Comparison of ENCODE assay signal across 10 cellular contexts in the genomic region with DNA sequence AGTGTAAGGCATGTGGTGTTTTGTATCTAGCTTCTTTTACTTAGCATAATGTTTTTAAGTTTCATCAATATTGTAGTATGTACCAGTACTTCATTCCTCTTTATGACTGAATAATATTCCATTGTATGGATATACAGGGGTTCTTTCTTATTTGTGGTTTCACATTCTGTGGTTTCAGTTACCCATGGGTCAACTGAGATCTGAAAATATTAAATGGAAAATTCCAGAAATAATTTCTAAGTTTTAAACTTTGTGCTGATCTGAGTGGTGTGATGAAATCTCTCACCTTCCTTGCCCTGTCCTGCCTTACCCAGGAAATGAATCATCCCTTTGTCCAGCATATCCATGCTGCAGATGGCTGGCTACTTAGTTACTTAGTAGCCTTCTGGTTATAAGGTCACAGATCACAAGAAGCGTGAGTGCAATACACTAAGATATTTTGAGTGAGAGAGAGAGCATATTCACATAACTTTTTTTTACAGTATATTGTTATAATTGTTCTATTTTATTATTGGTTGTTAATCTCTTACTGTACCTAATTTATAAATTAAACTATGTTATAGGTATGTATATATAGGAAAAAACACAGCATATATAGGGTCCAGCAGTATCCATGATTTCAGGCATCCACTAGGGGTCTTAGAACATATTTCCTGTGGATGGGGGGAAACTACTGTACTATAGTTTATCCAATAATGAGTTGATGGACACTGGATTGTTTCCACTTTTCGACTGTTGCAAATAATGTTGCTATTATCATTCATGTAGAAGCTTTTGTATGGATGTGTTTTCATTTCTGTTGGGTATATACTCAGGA. TPM values are rescaled to one million over a fixed set of nuclear protein-coding genes. Genes with fewer than 3 reads are reported as not detected.
DNase-seq lines count a peak whose midpoint lies in the region; TF ChIP-seq lines count a peak whose summit lies in the region.
"Had no signal": no experiment of that assay in that cellular context is flagged by ENCODE, and none has a peak within 500 bp of the region (broad histone marks: within the 10 kb centered on the region; RNA-seq: fewer than 3 reads in every experiment).

No MANE protein-coding gene starts in this region.

- no peak overlapping the region for H3K4me3 ChIP-seq in SJSA1
- H3K4me3 ChIP-seq in fibroblast of the aortic adventitia (ENCODE audit: low read depth, low read length) = no peak overlapping the region
- H3K4me3 ChIP-seq: suprapubic skin had no signal

- peaks cover 48% of the 10 kb centered on the region for H3K4me1 Mint-ChIP-seq in HFFc6 (ENCODE audit: low read depth)

- peaks cover 38% of the 10 kb centered on the region for H3K36me3 Mint-ChIP-seq in HFFc6 (ENCODE audit: low read depth)

- H3K36me3 ChIP-seq in SJSA1 = peaks cover 7% of the 10 kb centered on the region; the same call in 1 of the 2 replicates

- H3K27ac Mint-ChIP-seq in HFFc6 = peak overlapping the region; percentile 65

- no peaks in the 10 kb centered on the region for H3K27me3 Mint-ChIP-seq in HFFc6 (ENCODE audit: insufficient read depth)

- peaks cover 28% of the 10 kb centered on the region for H3K4me1 ChIP-seq in SJSA1 (replicated peaks)

- TF ChIP-seq CTCF in HFFc6 (IDR thresholded peaks at IDR 0.05) (no peak), fibroblast of the aortic adventitia (IDR thresholded peaks at IDR 0.05; ENCODE audit: insufficient read depth, low read length) (no peak)

- no peaks in the 10 kb centered on the region for H3K27me3 ChIP-seq in SJSA1 (replicated peaks)
- H3K27me3 ChIP-seq: suprapubic skin had no signal

- no peak overlapping the region for H3K4me3 Mint-ChIP-seq in HFFc6

- H3K27ac ChIP-seq in SJSA1 = 0 out of 2 replicates have a peak overlapping the region, but pooled peaks have one; percentile 2
- H3K27ac ChIP-seq: suprapubic skin had no signal

- DNase-seq in HFFc6 = peak; percentile 57
- peak in 1 of 2 experiments; percentile 22 for DNase-seq in SJSA1 (ENCODE audit: low read depth in 1 of 2, low spot score in 2 of 2)
- DNase-seq in fibroblast of the aortic adventitia (ENCODE audit: low read depth) = peak; percentile 29
- DNase-seq in renal cortical epithelial cell (ENCODE audit: low read depth) = peak; percentile 95
- DNase-seq in amygdala (lab: John Stamatoyannopoulos, UW) = no peak
- no peak for DNase-seq in activated CD8-positive, alpha-beta memory T cell treated with anti-CD3 and anti-CD28 coated beads, Interleukin-2, amount 50 U/mL, for 48 hours
- DNase-seq in activated CD4-positive, alpha-beta T cell treated with anti-CD3 and anti-CD28 coated beads for 48 hours = no peak
- no peak for DNase-seq in DMS114 treated with DMSO at 0.1 percent for 48 hours (lab: John Stamatoyannopoulos, UW; ENCODE audit: unreplicated experiment)
- DNase-seq: NCI-H446 treated with DMSO at 0.1 percent for 48 hours had no signal

- H3K9me3 Mint-ChIP-seq in HFFc6 = peaks cover 17% of the 10 kb centered on the region

- H3K9me3 ChIP-seq in SJSA1 (replicated peaks) = no peaks in the 10 kb centered on the region
- H3K9me3 ChIP-seq: suprapubic skin had no signal

RNA-seq across cellular contexts. Expression of gene LRTM2, which starts 59.6 kb away (rescaled TPM):
- total RNA-seq in HFFc6 (2021; fragmentation: NEBNext Ultra II Directional; extraction: Animal tissue kit (Norgen Biotek cat#: 25700)) = not detected
- total RNA-seq in SJSA1 (2014; rRNA removed; shearing (Covaris generic)) = not detected in 2 replicates
- total RNA-seq in fibroblast of the aortic adventitia (ENCODE audit: low replicate concordance) = not detected in 2 replicates
- not detected in 2 replicates for total RNA-seq in renal cortical epithelial cell

Comparison
In these comparisons a context has a peak if more than half of its experiments do, and no peak if none do; other contexts are left out.
1. DNase-seq: peak in HFFc6 (single experiment), fibroblast of the aortic adventitia (single experiment) and renal cortical epithelial cell (single experiment); none in amygdala (0 of 56), activated CD8-positive, alpha-beta memory T cell treated with anti-CD3 and anti-CD28 coated beads, Interleukin-2, amount 50 U/mL, for 48 hours (single experiment), activated CD4-positive, alpha-beta T cell treated with anti-CD3 and anti-CD28 coated beads for 48 hours (single experiment) and DMS114 treated with DMSO at 0.1 percent for 48 hours (single experiment).